1 cellular context compared by ENCODE assay signal in genomic region chr5:132659598-132660493, GRCh38.
A peak's percentile ranks its signal among the peaks of the same experiment; 100 is the strongest.
TF ChIP-seq lines count a peak whose summit lies in the region.

No MANE protein-coding gene starts in this region.

TF ChIP-seq in GM12878, 131 proteins besides CTCF, POLR2A, EP300 and RAD21:
- TF ChIP-seq NR2F1 (conservative IDR thresholded peaks at IDR 0.05) (peak; percentile 60; the same call in 1 of the 2 replicates), IKZF1 (conservative IDR thresholded peaks at IDR 0.05) (peak; percentile 85), CEBPZ (IDR thresholded peaks at IDR 0.05; ENCODE audit: low read depth, low read length) (no peak), JUNB (IDR thresholded peaks at IDR 0.05) (peak; percentile 25; the same call in 1 of the 2 replicates), SKIL (IDR thresholded peaks at IDR 0.05; ENCODE audit: low read depth, poor library complexity, severe bottlenecking) (peak; percentile 20), MTA2 (IDR thresholded peaks at IDR 0.05; ENCODE audit: low read depth) (0 out of 2 replicates have a peak, but pooled peaks have one; percentile 20), CEBPB (IDR thresholded peaks at IDR 0.05; ENCODE audit: borderline replicate concordance in 1 of 2, low read depth in 2 of 2, low read length in 2 of 2) (no peak), FOXK2 (IDR thresholded peaks at IDR 0.05) (no peak), ZNF592 (IDR thresholded peaks at IDR 0.05) (peak; percentile 14; the same call in 1 of the 2 replicates), IKZF2 (IDR thresholded peaks at IDR 0.05) (peak; percentile 68 to 70), PAX8 (IDR thresholded peaks at IDR 0.05) (no peak), RELB (IDR thresholded peaks at IDR 0.05; ENCODE audit: low read depth) (peak; percentile 93), TBL1XR1 (IDR thresholded peaks at IDR 0.05; ENCODE audit: low read depth, low read length) (no peak), EED (IDR thresholded peaks at IDR 0.05; ENCODE audit: low read depth) (peak; percentile 69), RELA (IDR thresholded peaks at IDR 0.05; ENCODE audit: borderline replicate concordance, partially characterized antibody) (peak; percentile 80), BHLHE40 (IDR thresholded peaks at IDR 0.05; ENCODE audit: borderline replicate concordance in 1 of 2, low read depth in 2 of 2, low read length in 1 of 2) (peak; percentile 70 to 87; a peak in 3 of 4 replicates), RB1 (IDR thresholded peaks at IDR 0.05; ENCODE audit: borderline replicate concordance) (no peak), ZBTB33 (IDR thresholded peaks at IDR 0.05) (0 out of 2 replicates have a peak, but pooled peaks have one; percentile 17), EGR1 (IDR thresholded peaks at IDR 0.05; ENCODE audit: borderline replicate concordance in 1 of 2, low read depth in 2 of 2, low read length in 2 of 2) (no peak), MLLT1 (IDR thresholded peaks at IDR 0.05) (peak; percentile 89), USF1 (IDR thresholded peaks at IDR 0.05; ENCODE audit: borderline replicate concordance, extremely low read length, insufficient read depth, low read depth, low read length) (no peak), GATAD2B (conservative IDR thresholded peaks at IDR 0.05; ENCODE audit: low read depth) (peak; percentile 42; the same call in 1 of the 2 replicates), ZNF687 (IDR thresholded peaks at IDR 0.05) (peak; percentile 76), TCF3 (IDR thresholded peaks at IDR 0.05; ENCODE audit: borderline replicate concordance, insufficient read depth, low read depth, low read length) (no peak), KDM1A (IDR thresholded peaks at IDR 0.05; ENCODE audit: borderline replicate concordance) (no peak), HDAC6 (IDR thresholded peaks at IDR 0.05; ENCODE audit: unreplicated experiment) (no peak)
TF ChIP-seq in GM12878: peak in this region for 15.
